ENCODE assay signal across 23 cellular contexts in genomic region chr1:8503842-8504241, GRCh38.
"Had no signal": no experiment of that assay in that cellular context is flagged by ENCODE, and none has a peak within 500 bp of the region (broad histone marks: within the 10 kb centered on the region; RNA-seq: fewer than 3 reads in every experiment).

No MANE protein-coding gene starts in this region.

- H3K27me3 ChIP-seq: hepatocyte, pancreas, upper lobe of left lung had no signal

- DNase-seq: activated B cell treated with CpG ODN at 0.5 μM for 24 hours; activated CD4-positive, alpha-beta T cell treated with anti-CD3 and anti-CD28 coated beads for 36 hours; activated CD4-positive, alpha-beta T cell treated with anti-CD3 and anti-CD28 coated beads, Interleukin-2, amount 50 U/mL, for 4 hours; activated CD8-positive, alpha-beta memory T cell treated with anti-CD3 and anti-CD28 coated beads for 24 hours; activated CD8-positive, alpha-beta memory T cell treated with anti-CD3 and anti-CD28 coated beads, Interleukin-2, amount 50 U/mL, for 4 hours; activated naive CD4-positive, alpha-beta T cell treated with Interleukin-2 at 50 U/mL for 16 hours; activated T-cell treated with anti-CD3 and anti-CD28 coated beads, Interleukin-2, amount 50 U/mL, for 24 hours; amygdala; cortex of kidney; foreskin fibroblast; immature natural killer cell; left ventricle myocardium inferior; mammary epithelial cell; midbrain; pancreas; right cardiac atrium; stimulated activated CD4-positive, alpha-beta T cell treated with anti-CD3 and anti-CD28 coated beads, Interleukin-4, amount 100 ng/mL, for 24 hours; stimulated activated naive CD8-positive, alpha-beta T cell treated with anti-CD3 and anti-CD28 coated beads, Interleukin-15, Interleukin-2, amounts not matched to agents 100 U/mL and 50 U/mL, for 24 hours; T-cell; upper lobe of left lung had no signal

- H3K4me3 Mint-ChIP-seq: activated B cell treated with CpG ODN at 0.5 μM for 24 hours; activated CD4-positive, alpha-beta T cell treated with anti-CD3 and anti-CD28 coated beads for 36 hours; activated T-cell treated with anti-CD3 and anti-CD28 coated beads, Interleukin-2, amount 50 U/mL, for 24 hours; immature natural killer cell; nephron; T-cell; T-helper 2 cell treated with Interferon-gamma antibody and Interleukin-4, amounts not matched to agents 5 μg/mL and 100 μg/mL, for 36 hours had no signal

- ATAC-seq: activated CD4-positive, alpha-beta T cell treated with anti-CD3 and anti-CD28 coated beads for 36 hours; pancreas; right cardiac atrium; stimulated activated naive CD8-positive, alpha-beta T cell treated with anti-CD3 and anti-CD28 coated beads, Interleukin-15, Interleukin-2, amounts not matched to agents 100 U/mL and 50 U/mL, for 24 hours; T-cell had no signal

- H3K27ac ChIP-seq: hepatocyte, left ventricle myocardium inferior, pancreas, upper lobe of left lung had no signal

- H3K4me1 ChIP-seq: pancreas had no signal

- H3K27me3 Mint-ChIP-seq: activated B cell treated with CpG ODN at 0.5 μM for 24 hours; activated CD4-positive, alpha-beta T cell treated with anti-CD3 and anti-CD28 coated beads for 36 hours; activated T-cell treated with anti-CD3 and anti-CD28 coated beads, Interleukin-2, amount 50 U/mL, for 24 hours; T-cell had no signal

- H3K36me3 ChIP-seq: pancreas had no signal

- H2AFZ ChIP-seq: hepatocyte had no signal

- H3K9me3 ChIP-seq: left ventricle myocardium inferior, pancreas, upper lobe of left lung had no signal

- H3K4me3 ChIP-seq: hepatocyte, left ventricle myocardium inferior, pancreas, upper lobe of left lung had no signal

- H3K4me1 Mint-ChIP-seq: immature natural killer cell had no signal

- H3K27ac Mint-ChIP-seq: activated B cell treated with CpG ODN at 0.5 μM for 24 hours; activated CD4-positive, alpha-beta T cell treated with anti-CD3 and anti-CD28 coated beads for 36 hours; activated T-cell treated with anti-CD3 and anti-CD28 coated beads, Interleukin-2, amount 50 U/mL, for 24 hours; immature natural killer cell; T-cell; T-helper 2 cell treated with Interferon-gamma antibody and Interleukin-4, amounts not matched to agents 5 μg/mL and 100 μg/mL, for 36 hours had no signal

- H3K9me3 Mint-ChIP-seq: activated B cell treated with CpG ODN at 0.5 μM for 24 hours; activated T-cell treated with anti-CD3 and anti-CD28 coated beads, Interleukin-2, amount 50 U/mL, for 24 hours; immature natural killer cell; T-cell; T-helper 2 cell treated with Interferon-gamma antibody and Interleukin-4, amounts not matched to agents 5 μg/mL and 100 μg/mL, for 36 hours had no signal

- H3K4me2 ChIP-seq: hepatocyte had no signal
